ENCODE assay signal across 25 cellular contexts in the genomic region with DNA sequence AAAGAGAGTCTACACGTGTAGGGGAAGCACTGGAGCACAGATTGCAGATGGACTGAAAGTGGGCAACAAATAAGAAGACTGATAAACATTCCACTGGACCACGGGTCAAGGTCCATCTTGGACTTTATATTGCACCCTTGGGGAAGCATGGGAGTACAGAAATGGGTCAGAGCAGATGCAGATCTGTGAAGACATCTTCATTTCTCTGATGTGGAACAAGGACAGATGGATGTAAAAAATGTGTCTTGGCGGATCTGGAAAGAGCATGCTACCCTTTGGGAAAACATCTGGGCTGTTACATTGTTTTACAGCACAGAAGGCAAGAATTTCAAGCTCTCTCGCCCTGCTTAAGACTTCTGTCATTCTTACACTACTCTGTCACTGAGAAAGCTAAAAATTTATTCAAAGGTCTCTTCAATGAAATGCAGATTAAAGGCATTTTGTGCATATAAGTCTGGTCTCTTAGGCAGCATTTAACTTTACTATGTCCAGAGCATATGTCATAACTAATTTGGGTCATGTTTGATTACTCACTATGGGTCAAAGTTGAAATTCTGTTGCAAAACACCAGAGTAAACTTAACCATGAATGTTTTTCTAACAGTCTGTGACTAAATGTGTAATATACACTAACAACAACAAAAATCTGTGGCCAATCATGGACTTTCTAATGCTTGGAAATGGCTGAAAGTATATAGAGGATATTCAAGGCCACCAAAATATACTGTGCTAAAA.
A peak's percentile ranks its signal among the peaks of the same experiment; 100 is the strongest.
DNase-seq lines count a peak whose midpoint lies in the region; ATAC-seq, FAIRE-seq and TF ChIP-seq lines count a peak whose summit lies in the region.
"Had no signal": no experiment of that assay in that cellular context is flagged by ENCODE, and none has a peak within 500 bp of the region (broad histone marks: within the 10 kb centered on the region; RNA-seq: fewer than 3 reads in every experiment).

No MANE protein-coding gene starts in this region.

- TF ChIP-seq EP300 in gastroesophageal sphincter (IDR thresholded peaks at IDR 0.05): no peak

- H3K27ac ChIP-seq in brain microvascular endothelial cell: no peak overlapping the region
- H3K27ac ChIP-seq in CD4-positive, alpha-beta T cell (ENCODE audit: low read depth, low read length): no peak overlapping the region
- H3K27ac ChIP-seq in gastroesophageal sphincter: no peak overlapping the region
- H3K27ac ChIP-seq: ascending aorta, upper lobe of left lung had no signal

- TF ChIP-seq POLR2A in H54 (IDR thresholded peaks at IDR 0.05; ENCODE audit: low read depth, low read length): no peak
- no peak for TF ChIP-seq POLR2A in gastroesophageal sphincter (IDR thresholded peaks at IDR 0.05)

- no peaks in the 10 kb centered on the region for H3K9me3 ChIP-seq in CD4-positive, alpha-beta T cell (ENCODE audit: control insufficient read depth, low read length)
- no peaks in the 10 kb centered on the region for H3K9me3 ChIP-seq in gastroesophageal sphincter
- H3K9me3 ChIP-seq: ascending aorta, BE2C, upper lobe of left lung had no signal

- H3K36me3 ChIP-seq in brain microvascular endothelial cell (replicated peaks) (no peaks in the 10 kb centered on the region), gastroesophageal sphincter (no peaks in the 10 kb centered on the region)
- H3K36me3 ChIP-seq: ascending aorta, BE2C, upper lobe of left lung had no signal

- CTCF ChIA-PET in CD4-positive, alpha-beta T cell (lab: Charles Lee): no interaction called here

- TF ChIP-seq CTCF in brain microvascular endothelial cell (IDR thresholded peaks at IDR 0.05; ENCODE audit: low read depth, low read length, missing control alignments): no peak
- TF ChIP-seq CTCF in fibroblast of the aortic adventitia (IDR thresholded peaks at IDR 0.05; ENCODE audit: insufficient read depth, low read length): no peak
- TF ChIP-seq CTCF in CD4-positive, alpha-beta T cell (IDR thresholded peaks at IDR 0.05): no peak
- no peak for TF ChIP-seq CTCF in gastroesophageal sphincter (IDR thresholded peaks at IDR 0.05)

- POLR2A ChIA-PET in CD4-positive, alpha-beta T cell (lab: Charles Lee): no interaction called here

- H3K27me3 ChIP-seq in brain microvascular endothelial cell (replicated peaks): no peaks in the 10 kb centered on the region
- no peaks in the 10 kb centered on the region for H3K27me3 ChIP-seq in CD4-positive, alpha-beta T cell (ENCODE audit: control insufficient read depth, insufficient read depth, low read length)
- no peaks in the 10 kb centered on the region for H3K27me3 ChIP-seq in gastroesophageal sphincter
- H3K27me3 ChIP-seq: ascending aorta, BE2C, upper lobe of left lung had no signal

- 60 to 63% methylated on average over 3 to 4 of the region's 4 CpGs for WGBS in gastroesophageal sphincter (ENCODE audit: low coverage in 1 of 2), 2 donors

- DNase-seq in H54 (ENCODE audit: insufficient read length, low spot score) (no peak), brain microvascular endothelial cell (peak; percentile 4), fibroblast of the aortic adventitia (ENCODE audit: low read depth) (peak; percentile 39), renal cortical epithelial cell (ENCODE audit: low read depth) (peak; percentile 55)
- DNase-seq in CD4-positive, alpha-beta T cell: no peak
- DNase-seq: activated CD4-positive, alpha-beta T cell treated with anti-CD3 and anti-CD28 coated beads, Interleukin-2, amount 50 U/mL, for 48 hours; activated CD4-positive, CD25-positive, alpha-beta regulatory T cell; activated CD8-positive, alpha-beta memory T cell treated with anti-CD3 and anti-CD28 coated beads, Interleukin-2, amount 50 U/mL, for 48 hours; BE2C; Calu3; erythroblast; GOT3; MV-4-11; naive thymus-derived CD8-positive, alpha-beta T cell; NCI-H524 treated with DMSO at 0.1 percent for 48 hours; upper lobe of left lung had no signal

- intact Hi-C loops in CD4-positive, alpha-beta T cell (cut with DNase I, micrococcal nuclease): no loop called here

- H3K4me3 ChIP-seq in brain microvascular endothelial cell (ENCODE audit: low read depth, low read length) (no peak overlapping the region), fibroblast of the aortic adventitia (ENCODE audit: low read depth, low read length) (no peak overlapping the region), gastroesophageal sphincter (no peak overlapping the region)
- H3K4me3 ChIP-seq: ascending aorta, GM12878, upper lobe of left lung had no signal

- H3K27me3 Mint-ChIP-seq in CD4-positive, alpha-beta T cell: no peaks in the 10 kb centered on the region
- H3K27me3 Mint-ChIP-seq in activated T-helper 17 cell treated with anti-CD3 and anti-CD28 coated beads, Interleukin-2, amount 50 U/mL, for 72 hours: no peaks in the 10 kb centered on the region

- no peak for ATAC-seq in CD4-positive, alpha-beta T cell (ENCODE audit: poor library complexity)
- ATAC-seq in HG03025 (IDR thresholded peaks at IDR 0.05; ENCODE audit: low FRiP score, unreplicated experiment) (no peak), gastroesophageal sphincter (no peak)
- ATAC-seq in activated T-helper 17 cell treated with anti-CD3 and anti-CD28 coated beads, Interleukin-2, amount 50 U/mL, for 72 hours (replicated peaks): no peak
- ATAC-seq: activated naive CD4-positive, alpha-beta T cell treated with anti-CD3 and anti-CD28 coated beads, Interleukin-2, amount 50 U/mL, for 72 hours; GM12878; naive thymus-derived CD8-positive, alpha-beta T cell; Panc1 had no signal

- H3K27ac Mint-ChIP-seq in CD4-positive, alpha-beta T cell: no peak overlapping the region
- H3K27ac Mint-ChIP-seq in activated T-helper 17 cell treated with anti-CD3 and anti-CD28 coated beads, Interleukin-2, amount 50 U/mL, for 72 hours: no peak overlapping the region
- H3K27ac Mint-ChIP-seq: activated naive CD4-positive, alpha-beta T cell treated with anti-CD3 and anti-CD28 coated beads, Interleukin-2, amount 50 U/mL, for 72 hours; activated T-helper 2 cell treated with anti-CD3 and anti-CD28 coated beads, Interferon-gamma antibody, Interleukin-2, Interleukin-4, amounts not matched to agents 10 μg/mL and 5 μg/mL and 100 μg/mL, durations not matched to agents 14 hours and 24 hours and 36 hours; naive thymus-derived CD8-positive, alpha-beta T cell had no signal

- in situ Hi-C loops in brain microvascular endothelial cell (cut with HindIII; ENCODE audit: low pct_ligation_motif_present, low sequenced_read_pairs): no loop called here

- H3K4me3 Mint-ChIP-seq in CD4-positive, alpha-beta T cell: no peak overlapping the region
- no peak overlapping the region for H3K4me3 Mint-ChIP-seq in activated T-helper 17 cell treated with anti-CD3 and anti-CD28 coated beads, Interleukin-2, amount 50 U/mL, for 72 hours
- H3K4me3 Mint-ChIP-seq: naive thymus-derived CD8-positive, alpha-beta T cell had no signal

- no peaks in the 10 kb centered on the region for H3K4me1 Mint-ChIP-seq in CD4-positive, alpha-beta T cell (ENCODE audit: low read depth)
- no peaks in the 10 kb centered on the region for H3K4me1 Mint-ChIP-seq in activated T-helper 17 cell treated with anti-CD3 and anti-CD28 coated beads, Interleukin-2, amount 50 U/mL, for 72 hours
- H3K4me1 Mint-ChIP-seq: naive thymus-derived CD8-positive, alpha-beta T cell had no signal

- no peaks in the 10 kb centered on the region for H3K36me3 Mint-ChIP-seq in CD4-positive, alpha-beta T cell (ENCODE audit: low read depth)
- H3K36me3 Mint-ChIP-seq in activated T-helper 17 cell treated with anti-CD3 and anti-CD28 coated beads, Interleukin-2, amount 50 U/mL, for 72 hours (ENCODE audit: low read depth): no peaks in the 10 kb centered on the region
- H3K36me3 Mint-ChIP-seq: activated naive CD4-positive, alpha-beta T cell treated with anti-CD3 and anti-CD28 coated beads, Interleukin-2, amount 50 U/mL, for 72 hours; naive thymus-derived CD8-positive, alpha-beta T cell had no signal

- H3K9me3 Mint-ChIP-seq in CD4-positive, alpha-beta T cell: no peaks in the 10 kb centered on the region
- H3K9me3 Mint-ChIP-seq in activated T-helper 17 cell treated with anti-CD3 and anti-CD28 coated beads, Interleukin-2, amount 50 U/mL, for 72 hours: no peaks in the 10 kb centered on the region
- H3K9me3 Mint-ChIP-seq: activated naive CD4-positive, alpha-beta T cell treated with anti-CD3 and anti-CD28 coated beads, Interleukin-2, amount 50 U/mL, for 72 hours; activated T-helper 2 cell treated with anti-CD3 and anti-CD28 coated beads, Interferon-gamma antibody, Interleukin-2, Interleukin-4, amounts not matched to agents 10 μg/mL and 5 μg/mL and 100 μg/mL, durations not matched to agents 14 hours and 24 hours and 36 hours; naive thymus-derived CD8-positive, alpha-beta T cell had no signal

- no peaks in the 10 kb centered on the region for H3K4me1 ChIP-seq in gastroesophageal sphincter
- H3K4me1 ChIP-seq: ascending aorta, BE2C, upper lobe of left lung had no signal

- FAIRE-seq in H54 (lab: Jason Lieb, UNC): peak; percentile 48
- FAIRE-seq: GM12878, HTR-8/SVneo had no signal

Comparison
In these comparisons a context has a peak if more than half of its experiments do, and no peak if none do; other contexts are left out.
1. DNase-seq: peak in brain microvascular endothelial cell (single experiment), fibroblast of the aortic adventitia (single experiment) and renal cortical epithelial cell (single experiment); none in H54 (single experiment) and CD4-positive, alpha-beta T cell (0 of 10).